8 cellular contexts compared by ENCODE assay signal in the genomic region with DNA sequence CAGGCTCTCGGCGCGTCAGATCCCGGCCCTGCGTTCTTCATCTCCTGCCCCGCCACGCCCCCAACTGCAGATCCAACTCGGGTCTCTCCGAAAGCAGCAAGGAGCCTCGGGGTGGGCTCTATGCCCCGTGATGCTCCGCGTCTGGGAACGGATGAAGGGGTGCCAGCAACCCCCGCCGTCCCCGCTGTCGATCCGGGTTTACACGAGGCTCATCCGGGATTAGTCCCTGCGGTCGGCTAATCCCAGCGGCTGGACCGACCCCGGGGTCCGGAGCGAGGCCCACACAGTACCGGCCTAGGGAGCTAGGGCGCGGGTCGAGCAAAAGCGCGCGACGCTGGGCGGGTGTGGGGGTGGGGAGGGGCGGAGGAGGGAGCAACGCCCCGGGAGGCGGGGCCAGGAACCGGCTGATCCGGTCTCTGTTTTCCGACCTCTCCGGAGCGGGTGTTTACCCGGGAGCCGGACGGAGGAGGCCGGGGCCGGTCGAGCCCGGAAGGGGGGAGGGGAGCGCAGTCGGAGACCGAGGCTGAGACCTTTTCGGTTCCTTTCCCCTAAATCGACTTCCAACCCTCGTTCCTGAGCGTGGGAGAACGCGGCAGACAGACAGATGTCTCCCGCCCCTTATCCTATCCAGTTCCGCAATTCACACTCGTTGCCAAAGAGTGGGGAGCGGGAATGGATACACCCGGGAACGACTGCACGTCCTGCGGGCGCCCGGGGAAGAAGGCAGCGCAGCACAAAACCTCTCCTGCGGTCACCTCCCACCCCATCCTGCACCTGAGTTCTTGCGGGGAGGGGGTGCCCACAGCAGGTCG. TPM values are rescaled to one million over a fixed set of nuclear protein-coding genes. Genes with fewer than 3 reads are reported as not detected.
A peak's percentile ranks its signal among the peaks of the same experiment; 100 is the strongest.
DNase-seq lines count a peak whose midpoint lies in the region; ATAC-seq and TF ChIP-seq lines count a peak whose summit lies in the region.

No MANE protein-coding gene starts in this region.

- CTCF ChIA-PET in BJ (lab: Yijun Ruan, JAX) = interaction anchor here (0.8 kb wide), 1 partner anchor 25 kb away, joined by 3 read pairs; no protein-coding TSS in a partner anchor

- H3K36me3 ChIP-seq in BJ (ENCODE audit: control insufficient read depth, insufficient read depth, low read length) = no peaks in the 10 kb centered on the region

- H3K9me3 ChIP-seq in mononuclear cell (ENCODE audit: low read depth, low read length) = no peaks in the 10 kb centered on the region

- POLR2A ChIA-PET in BJ (lab: Charles Lee) = interaction anchor here (0.6 kb wide), 1 partner anchor 74 kb away, joined by 12 read pairs; the partner anchor contains the start of gene DELE1

- peak overlapping the region; percentile 63 for H3K4me3 ChIP-seq in BJ (ENCODE audit: low read depth, low read length)
- H3K4me3 ChIP-seq in mononuclear cell (ENCODE audit: low read length) = peak overlapping the region; percentile 69

- no peak for DNase-seq in BJ (ENCODE audit: low read depth)
- DNase-seq in GM19240 (ENCODE audit: insufficient read length, low spot score) = peak; percentile 76
- DNase-seq in NOMO-1 treated with DMSO at 0.1 percent for 48 hours (lab: John Stamatoyannopoulos, UW; ENCODE audit: unreplicated experiment) = peak; percentile 60
- peak; percentile 83 for DNase-seq in activated CD8-positive, alpha-beta memory T cell treated with anti-CD3 and anti-CD28 coated beads, Interleukin-2, amount 50 U/mL, for 48 hours
- DNase-seq in epidermal melanocyte (ENCODE audit: insufficient read length, low spot score) = peak; percentile 87
- DNase-seq in stimulated activated CD8-positive, alpha-beta memory T cell treated with anti-CD3 and anti-CD28 coated beads, Interleukin-2, amount 100 ng/mL, for 48 hours (ENCODE audit: low read depth in 2 of 2) = peak; percentile 61 to 63

- peak; percentile 41 for ATAC-seq in HG03469 (IDR thresholded peaks at IDR 0.05; ENCODE audit: unreplicated experiment)

- H3K27me3 ChIP-seq in BJ (ENCODE audit: control insufficient read depth, insufficient read depth, low read length) (no peaks in the 10 kb centered on the region; the same call in 1 of the 2 replicates), mononuclear cell (ENCODE audit: insufficient read depth, low read length) (peaks cover 6% of the 10 kb centered on the region)

- no peak for TF ChIP-seq CTCF in BJ (IDR thresholded peaks at IDR 0.05; ENCODE audit: insufficient read depth, low read depth, low read length)

- H3K4me1 ChIP-seq in mononuclear cell (ENCODE audit: insufficient read depth, low read length) = peaks cover 14% of the 10 kb centered on the region

RNA-seq across cellular contexts. Expression of gene PCDH1, which starts 28.6 kb away (rescaled TPM):
- 0.91 and 2.1 TPM in 2 replicates for polyA plus RNA-seq in BJ (2011; rRNA removed)
- 3.3 and 3.4 TPM in 2 replicates for polyA minus RNA-seq in BJ (2011; rRNA and poly(A)+ RNA removed)
- total RNA-seq in mononuclear cell = 2.8 TPM
